Comparison of ENCODE assay signal across 1 cellular context in the genomic region with DNA sequence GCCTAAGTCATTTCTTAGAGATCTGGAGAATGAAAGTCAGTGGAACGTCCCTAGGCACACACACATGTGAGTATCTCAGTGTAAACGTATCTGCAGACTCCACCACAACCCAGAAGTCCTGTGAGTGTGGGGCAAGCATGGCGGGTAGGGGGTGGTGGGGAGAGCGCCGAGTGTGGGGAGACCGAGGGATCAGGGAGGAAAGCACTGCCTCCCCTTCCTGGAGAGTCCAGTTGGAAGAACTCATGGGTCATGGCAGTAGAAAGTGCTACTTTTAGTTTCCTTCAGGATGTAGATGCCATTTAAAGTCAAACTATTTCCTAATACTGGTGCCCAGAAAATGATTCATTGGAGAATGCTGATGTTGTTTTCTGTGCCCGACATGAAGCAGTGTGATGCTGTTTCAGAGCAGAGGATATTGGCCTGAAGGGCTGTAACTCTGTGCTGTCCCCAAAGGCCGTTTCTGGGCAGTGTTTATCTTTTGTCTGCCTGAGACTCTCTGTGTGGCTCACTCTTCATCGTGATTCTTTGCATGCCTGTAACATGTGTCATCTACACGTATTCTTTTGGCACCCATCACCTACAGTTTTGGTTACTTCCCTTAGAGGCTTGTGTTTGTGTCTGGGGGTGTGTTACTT.
TF ChIP-seq lines count a peak whose summit lies in the region.

No MANE protein-coding gene starts in this region.

TF ChIP-seq in endothelial cell of umbilical vein, 7 proteins besides CTCF, POLR2A, EP300 and RAD21 (continued from another document):
- TF ChIP-seq POLR2AphosphoS5 (IDR thresholded peaks at IDR 0.05; ENCODE audit: insufficient read depth, low read depth, low read length) (no peak), FOS (IDR thresholded peaks at IDR 0.05; ENCODE audit: borderline replicate concordance, insufficient read depth, low read length) (no peak), MYC (IDR thresholded peaks at IDR 0.05; ENCODE audit: low read depth, low read length) (no peak), EZH2 (IDR thresholded peaks at IDR 0.05; ENCODE audit: borderline replicate concordance, low read depth, low read length, severe bottlenecking) (no peak)
